ENCODE assay signal across 1 cellular context in the genomic region with DNA sequence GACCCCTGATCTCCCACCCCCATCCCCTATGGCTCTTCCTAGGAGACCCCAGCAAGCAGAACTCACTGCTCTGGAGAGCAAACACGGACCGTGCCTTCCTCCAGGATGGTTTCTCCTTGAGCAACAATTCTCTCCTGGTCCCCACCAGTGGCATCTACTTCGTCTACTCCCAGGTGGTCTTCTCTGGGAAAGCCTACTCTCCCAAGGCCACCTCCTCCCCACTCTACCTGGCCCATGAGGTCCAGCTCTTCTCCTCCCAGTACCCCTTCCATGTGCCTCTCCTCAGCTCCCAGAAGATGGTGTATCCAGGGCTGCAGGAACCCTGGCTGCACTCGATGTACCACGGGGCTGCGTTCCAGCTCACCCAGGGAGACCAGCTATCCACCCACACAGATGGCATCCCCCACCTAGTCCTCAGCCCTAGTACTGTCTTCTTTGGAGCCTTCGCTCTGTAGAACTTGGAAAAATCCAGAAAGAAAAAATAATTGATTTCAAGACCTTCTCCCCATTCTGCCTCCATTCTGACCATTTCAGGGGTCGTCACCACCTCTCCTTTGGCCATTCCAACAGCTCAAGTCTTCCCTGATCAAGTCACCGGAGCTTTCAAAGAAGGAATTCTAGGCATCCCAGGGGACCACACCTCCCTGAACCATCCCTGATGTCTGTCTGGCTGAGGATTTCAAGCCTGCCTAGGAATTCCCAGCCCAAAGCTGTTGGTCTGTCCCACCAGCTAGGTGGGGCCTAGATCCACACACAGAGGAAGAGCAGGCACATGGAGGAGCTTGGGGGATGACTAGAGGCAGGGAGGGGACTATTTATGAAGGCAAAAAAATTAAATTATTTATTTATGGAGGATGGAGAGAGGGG.
TF ChIP-seq lines count a peak whose summit lies in the region.

No MANE protein-coding gene starts in this region.

TF ChIP-seq in WTC11, 78 proteins besides CTCF, POLR2A, EP300 and RAD21 (continued from another document):
- TF ChIP-seq, protein P1, sequence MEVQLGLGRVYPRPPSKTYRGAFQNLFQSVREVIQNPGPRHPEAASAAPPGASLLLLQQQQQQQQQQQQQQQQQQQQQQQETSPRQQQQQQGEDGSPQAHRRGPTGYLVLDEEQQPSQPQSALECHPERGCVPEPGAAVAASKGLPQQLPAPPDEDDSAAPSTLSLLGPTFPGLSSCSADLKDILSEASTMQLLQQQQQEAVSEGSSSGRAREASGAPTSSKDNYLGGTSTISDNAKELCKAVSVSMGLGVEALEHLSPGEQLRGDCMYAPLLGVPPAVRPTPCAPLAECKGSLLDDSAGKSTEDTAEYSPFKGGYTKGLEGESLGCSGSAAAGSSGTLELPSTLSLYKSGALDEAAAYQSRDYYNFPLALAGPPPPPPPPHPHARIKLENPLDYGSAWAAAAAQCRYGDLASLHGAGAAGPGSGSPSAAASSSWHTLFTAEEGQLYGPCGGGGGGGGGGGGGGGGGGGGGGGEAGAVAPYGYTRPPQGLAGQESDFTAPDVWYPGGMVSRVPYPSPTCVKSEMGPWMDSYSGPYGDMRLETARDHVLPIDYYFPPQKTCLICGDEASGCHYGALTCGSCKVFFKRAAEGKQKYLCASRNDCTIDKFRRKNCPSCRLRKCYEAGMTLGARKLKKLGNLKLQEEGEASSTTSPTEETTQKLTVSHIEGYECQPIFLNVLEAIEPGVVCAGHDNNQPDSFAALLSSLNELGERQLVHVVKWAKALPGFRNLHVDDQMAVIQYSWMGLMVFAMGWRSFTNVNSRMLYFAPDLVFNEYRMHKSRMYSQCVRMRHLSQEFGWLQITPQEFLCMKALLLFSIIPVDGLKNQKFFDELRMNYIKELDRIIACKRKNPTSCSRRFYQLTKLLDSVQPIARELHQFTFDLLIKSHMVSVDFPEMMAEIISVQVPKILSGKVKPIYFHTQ (CRISPR knock-in tag; IDR thresholded peaks at IDR 0.05), result no peak
- TF ChIP-seq ZNF263 (CRISPR knock-in tag; IDR thresholded peaks at IDR 0.05; ENCODE audit: low read depth) (no peak), ESRRA (CRISPR knock-in tag; IDR thresholded peaks at IDR 0.05; ENCODE audit: borderline replicate concordance) (no peak), NR3C1 (CRISPR knock-in tag; conservative IDR thresholded peaks at IDR 0.05; ENCODE audit: low read depth) (no peak), HMGA2 (CRISPR knock-in tag; IDR thresholded peaks at IDR 0.05) (no peak), MXD4 (CRISPR knock-in tag; IDR thresholded peaks at IDR 0.05; ENCODE audit: borderline replicate concordance) (no peak), IRF1 (CRISPR knock-in tag; IDR thresholded peaks at IDR 0.05) (no peak), ZBTB21 (CRISPR knock-in tag; IDR thresholded peaks at IDR 0.05; ENCODE audit: borderline replicate concordance) (no peak)
